Comparison of ENCODE assay signal across 1 cellular context in the genomic region with DNA sequence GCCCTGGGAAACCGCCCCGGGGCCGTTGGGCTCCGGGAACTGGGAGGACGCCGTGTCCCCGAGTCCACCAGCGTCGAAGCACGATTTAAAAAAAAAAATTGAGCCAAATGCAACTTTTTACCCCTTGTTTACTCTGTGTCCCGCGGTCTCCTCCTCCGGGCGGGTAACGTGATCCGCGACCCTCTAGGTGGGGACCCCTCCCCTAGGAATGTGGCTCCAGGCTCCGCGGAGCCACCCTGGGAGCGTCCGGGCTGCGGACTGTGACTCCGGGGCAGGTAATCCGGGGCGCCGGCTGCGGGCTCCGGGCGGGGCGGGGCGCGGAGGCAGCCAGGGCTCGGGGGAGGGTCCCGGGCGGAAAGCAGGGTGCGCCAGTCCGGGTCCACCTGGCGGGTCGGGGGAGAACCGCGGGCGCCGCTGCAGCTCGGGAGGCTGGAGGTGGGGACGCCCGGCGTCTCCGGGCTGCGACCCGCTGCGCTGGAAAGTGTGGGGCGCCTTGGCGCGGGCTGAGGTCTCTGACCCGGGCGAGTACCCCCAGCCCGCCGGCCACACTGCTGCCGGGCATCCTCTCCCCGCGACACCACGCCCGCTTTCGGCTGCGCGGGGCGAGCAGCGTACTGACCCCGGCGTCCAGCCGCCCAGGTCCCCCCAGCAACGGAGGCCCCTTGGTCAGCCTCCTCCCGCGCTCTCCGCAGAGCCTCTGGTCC.
TF ChIP-seq lines count a peak whose summit lies in the region.

No MANE protein-coding gene starts in this region.

TF ChIP-seq in HepG2, 621 proteins besides CTCF, POLR2A, EP300 and RAD21 (continued from another document and continues in another):
- TF ChIP-seq HNF4G (IDR thresholded peaks at IDR 0.05; ENCODE audit: borderline replicate concordance, low read depth, low read length) (no peak), HNF4G (CRISPR knock-in tag; IDR thresholded peaks at IDR 0.05; ENCODE audit: borderline replicate concordance, low read depth) (peak; percentile 54; the same call in 1 of the 2 replicates), KDM6A (CRISPR knock-in tag; IDR thresholded peaks at IDR 0.05; ENCODE audit: low read depth) (no peak), ATF7 (IDR thresholded peaks at IDR 0.05) (no peak), ATF7 (CRISPR knock-in tag; IDR thresholded peaks at IDR 0.05) (no peak), ZNF274 (CRISPR knock-in tag; IDR thresholded peaks at IDR 0.05) (no peak; the same call in 1 of the 2 replicates), HCFC1 (IDR thresholded peaks at IDR 0.05; ENCODE audit: low read depth, low read length) (no peak), ZNF556 (CRISPR knock-in tag; IDR thresholded peaks at IDR 0.05; ENCODE audit: borderline replicate concordance) (no peak), CENPBD1 (CRISPR knock-in tag; IDR thresholded peaks at IDR 0.05; ENCODE audit: borderline replicate concordance, low read depth) (no peak), KDM5B (CRISPR knock-in tag; IDR thresholded peaks at IDR 0.05; ENCODE audit: borderline replicate concordance) (peak; percentile 59; the same call in 1 of the 2 replicates), ZNF672 (CRISPR knock-in tag; IDR thresholded peaks at IDR 0.05) (no peak), KMT2B (CRISPR knock-in tag; IDR thresholded peaks at IDR 0.05) (no peak), THAP8 (CRISPR knock-in tag; IDR thresholded peaks at IDR 0.05; ENCODE audit: borderline replicate concordance) (no peak), ZNF343 (CRISPR knock-in tag; IDR thresholded peaks at IDR 0.05) (no peak; the same call in 1 of the 2 replicates), CHD2 (IDR thresholded peaks at IDR 0.05; ENCODE audit: low read depth, low read length) (no peak), JUND (CRISPR knock-in tag; IDR thresholded peaks at IDR 0.05) (no peak), TARDBP (CRISPR knock-in tag; IDR thresholded peaks at IDR 0.05) (no peak; the same call in 1 of the 2 replicates), MXI1 (IDR thresholded peaks at IDR 0.05; ENCODE audit: borderline replicate concordance, low read depth, low read length) (no peak), ZNF326 (CRISPR knock-in tag; IDR thresholded peaks at IDR 0.05; ENCODE audit: borderline replicate concordance) (no peak), TFDP1 (CRISPR knock-in tag; IDR thresholded peaks at IDR 0.05; ENCODE audit: borderline replicate concordance) (no peak), ZNF616 (CRISPR knock-in tag; IDR thresholded peaks at IDR 0.05; ENCODE audit: low read depth) (no peak), ZNF792 (CRISPR knock-in tag; IDR thresholded peaks at IDR 0.05) (no peak; the same call in 1 of the 2 replicates), TRAFD1 (CRISPR knock-in tag; IDR thresholded peaks at IDR 0.05; ENCODE audit: borderline replicate concordance) (no peak), FOXM1 (CRISPR knock-in tag; IDR thresholded peaks at IDR 0.05) (peak; percentile 41; the same call in 1 of the 2 replicates), ZNF510 (CRISPR knock-in tag; IDR thresholded peaks at IDR 0.05; ENCODE audit: low read depth) (no peak; the same call in 1 of the 2 replicates), ZNF780A (CRISPR knock-in tag; IDR thresholded peaks at IDR 0.05) (no peak), RFX1 (IDR thresholded peaks at IDR 0.05) (no peak), ZBTB14 (CRISPR knock-in tag; IDR thresholded peaks at IDR 0.05) (no peak), ATF3 (CRISPR knock-in tag; IDR thresholded peaks at IDR 0.05) (no peak), ARID2 (CRISPR knock-in tag; IDR thresholded peaks at IDR 0.05; ENCODE audit: borderline replicate concordance) (no peak), AGO1 (IDR thresholded peaks at IDR 0.05; ENCODE audit: low read depth, low read length, poor library complexity, severe bottlenecking) (peak; percentile 62), ELF3 (CRISPR knock-in tag; IDR thresholded peaks at IDR 0.05) (no peak; the same call in 1 of the 2 replicates), FOXK2 (IDR thresholded peaks at IDR 0.05) (no peak), ZMYM3 (CRISPR knock-in tag; IDR thresholded peaks at IDR 0.05) (no peak), FOSL2 (CRISPR knock-in tag; IDR thresholded peaks at IDR 0.05) (no peak; the same call in 1 of the 2 replicates), ZNF24 (IDR thresholded peaks at IDR 0.05) (no peak), ZNF709 (CRISPR knock-in tag; IDR thresholded peaks at IDR 0.05) (peak; percentile 94), THAP7 (CRISPR knock-in tag; IDR thresholded peaks at IDR 0.05) (0 out of 2 replicates have a peak, but pooled peaks have one; percentile 5), MBD4 (IDR thresholded peaks at IDR 0.05; ENCODE audit: borderline replicate concordance, low read length) (no peak), MLXIP (CRISPR knock-in tag; IDR thresholded peaks at IDR 0.05; ENCODE audit: borderline replicate concordance) (0 out of 2 replicates have a peak, but pooled peaks have one; percentile 55)
- TF ChIP-seq, protein P1, sequence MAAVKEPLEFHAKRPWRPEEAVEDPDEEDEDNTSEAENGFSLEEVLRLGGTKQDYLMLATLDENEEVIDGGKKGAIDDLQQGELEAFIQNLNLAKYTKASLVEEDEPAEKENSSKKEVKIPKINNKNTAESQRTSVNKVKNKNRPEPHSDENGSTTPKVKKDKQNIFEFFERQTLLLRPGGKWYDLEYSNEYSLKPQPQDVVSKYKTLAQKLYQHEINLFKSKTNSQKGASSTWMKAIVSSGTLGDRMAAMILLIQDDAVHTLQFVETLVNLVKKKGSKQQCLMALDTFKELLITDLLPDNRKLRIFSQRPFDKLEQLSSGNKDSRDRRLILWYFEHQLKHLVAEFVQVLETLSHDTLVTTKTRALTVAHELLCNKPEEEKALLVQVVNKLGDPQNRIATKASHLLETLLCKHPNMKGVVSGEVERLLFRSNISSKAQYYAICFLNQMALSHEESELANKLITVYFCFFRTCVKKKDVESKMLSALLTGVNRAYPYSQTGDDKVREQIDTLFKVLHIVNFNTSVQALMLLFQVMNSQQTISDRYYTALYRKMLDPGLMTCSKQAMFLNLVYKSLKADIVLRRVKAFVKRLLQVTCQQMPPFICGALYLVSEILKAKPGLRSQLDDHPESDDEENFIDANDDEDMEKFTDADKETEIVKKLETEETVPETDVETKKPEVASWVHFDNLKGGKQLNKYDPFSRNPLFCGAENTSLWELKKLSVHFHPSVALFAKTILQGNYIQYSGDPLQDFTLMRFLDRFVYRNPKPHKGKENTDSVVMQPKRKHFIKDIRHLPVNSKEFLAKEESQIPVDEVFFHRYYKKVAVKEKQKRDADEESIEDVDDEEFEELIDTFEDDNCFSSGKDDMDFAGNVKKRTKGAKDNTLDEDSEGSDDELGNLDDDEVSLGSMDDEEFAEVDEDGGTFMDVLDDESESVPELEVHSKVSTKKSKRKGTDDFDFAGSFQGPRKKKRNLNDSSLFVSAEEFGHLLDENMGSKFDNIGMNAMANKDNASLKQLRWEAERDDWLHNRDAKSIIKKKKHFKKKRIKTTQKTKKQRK (IDR thresholded peaks at IDR 0.05; ENCODE audit: low read length): no peak
- TF ChIP-seq, protein P2, sequence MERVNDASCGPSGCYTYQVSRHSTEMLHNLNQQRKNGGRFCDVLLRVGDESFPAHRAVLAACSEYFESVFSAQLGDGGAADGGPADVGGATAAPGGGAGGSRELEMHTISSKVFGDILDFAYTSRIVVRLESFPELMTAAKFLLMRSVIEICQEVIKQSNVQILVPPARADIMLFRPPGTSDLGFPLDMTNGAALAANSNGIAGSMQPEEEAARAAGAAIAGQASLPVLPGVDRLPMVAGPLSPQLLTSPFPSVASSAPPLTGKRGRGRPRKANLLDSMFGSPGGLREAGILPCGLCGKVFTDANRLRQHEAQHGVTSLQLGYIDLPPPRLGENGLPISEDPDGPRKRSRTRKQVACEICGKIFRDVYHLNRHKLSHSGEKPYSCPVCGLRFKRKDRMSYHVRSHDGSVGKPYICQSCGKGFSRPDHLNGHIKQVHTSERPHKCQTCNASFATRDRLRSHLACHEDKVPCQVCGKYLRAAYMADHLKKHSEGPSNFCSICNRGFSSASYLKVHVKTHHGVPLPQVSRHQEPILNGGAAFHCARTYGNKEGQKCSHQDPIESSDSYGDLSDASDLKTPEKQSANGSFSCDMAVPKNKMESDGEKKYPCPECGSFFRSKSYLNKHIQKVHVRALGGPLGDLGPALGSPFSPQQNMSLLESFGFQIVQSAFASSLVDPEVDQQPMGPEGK (CRISPR knock-in tag; IDR thresholded peaks at IDR 0.05): peak; percentile 73; the same call in 1 of the 2 replicates
- TF ChIP-seq, protein P3, sequence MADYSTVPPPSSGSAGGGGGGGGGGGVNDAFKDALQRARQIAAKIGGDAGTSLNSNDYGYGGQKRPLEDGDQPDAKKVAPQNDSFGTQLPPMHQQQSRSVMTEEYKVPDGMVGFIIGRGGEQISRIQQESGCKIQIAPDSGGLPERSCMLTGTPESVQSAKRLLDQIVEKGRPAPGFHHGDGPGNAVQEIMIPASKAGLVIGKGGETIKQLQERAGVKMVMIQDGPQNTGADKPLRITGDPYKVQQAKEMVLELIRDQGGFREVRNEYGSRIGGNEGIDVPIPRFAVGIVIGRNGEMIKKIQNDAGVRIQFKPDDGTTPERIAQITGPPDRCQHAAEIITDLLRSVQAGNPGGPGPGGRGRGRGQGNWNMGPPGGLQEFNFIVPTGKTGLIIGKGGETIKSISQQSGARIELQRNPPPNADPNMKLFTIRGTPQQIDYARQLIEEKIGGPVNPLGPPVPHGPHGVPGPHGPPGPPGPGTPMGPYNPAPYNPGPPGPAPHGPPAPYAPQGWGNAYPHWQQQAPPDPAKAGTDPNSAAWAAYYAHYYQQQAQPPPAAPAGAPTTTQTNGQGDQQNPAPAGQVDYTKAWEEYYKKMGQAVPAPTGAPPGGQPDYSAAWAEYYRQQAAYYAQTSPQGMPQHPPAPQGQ (CRISPR knock-in tag; IDR thresholded peaks at IDR 0.05; ENCODE audit: borderline replicate concordance): no peak
